In the genomic region with DNA sequence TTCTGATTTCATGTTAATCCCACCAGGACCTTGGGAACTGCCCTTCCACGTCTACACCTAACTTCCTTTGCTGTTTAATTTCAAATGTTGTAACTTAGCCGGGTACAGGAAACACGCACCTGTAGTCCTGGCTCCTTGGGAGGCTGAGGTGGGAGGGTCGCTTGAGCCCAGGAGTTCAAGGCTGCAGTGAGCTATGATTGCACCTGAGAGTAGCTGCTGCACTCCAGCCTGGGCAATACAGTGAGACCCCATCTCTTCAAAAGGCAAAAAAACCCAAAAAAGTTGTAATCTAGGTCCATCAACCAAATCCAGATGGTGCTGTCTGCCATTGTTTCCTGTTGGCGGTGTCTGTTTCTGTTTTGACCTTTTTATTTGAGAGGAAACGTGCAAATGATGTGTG, we compare ENCODE assay signal across 27 cellular contexts.
"Had no signal": no experiment of that assay in that cellular context is flagged by ENCODE, and none has a peak within 500 bp of the region (broad histone marks: within the 10 kb centered on the region; RNA-seq: fewer than 3 reads in every experiment).

No MANE protein-coding gene starts in this region.

- H3K27me3 ChIP-seq: cardiac muscle cell had no signal

- ATAC-seq: activated naive CD4-positive, alpha-beta T cell treated with anti-CD3 and anti-CD28 coated beads, Interleukin-2, amount 50 U/mL, for 72 hours; activated naive CD8-positive, alpha-beta T cell treated with anti-CD3 and anti-CD28 coated beads, Interleukin-2, amount 50 U/mL, for 24 hours; activated T-cell treated with anti-CD3 and anti-CD28 coated beads, Interleukin-2, amount 50 U/mL, for 4 hours had no signal

- H3K4me3 ChIP-seq: cardiac muscle cell had no signal

- FAIRE-seq: astrocyte, TTC549 had no signal

- H3K27ac Mint-ChIP-seq: activated CD4-positive, alpha-beta memory T cell treated with anti-CD3 and anti-CD28 coated beads for 36 hours; activated CD4-positive, alpha-beta T cell treated with anti-CD3 and anti-CD28 coated beads, Interleukin-2, amount 10 ng/mL, durations not matched to agents 7 days and 5 days; activated naive CD4-positive, alpha-beta T cell treated with anti-CD3 and anti-CD28 coated beads, Interleukin-2, amount 50 U/mL, for 72 hours; activated naive CD8-positive, alpha-beta T cell treated with anti-CD3 and anti-CD28 coated beads, Interleukin-2, amount 50 U/mL, for 24 hours; brain; T-helper 1 cell treated with Interleukin-12 subunit alpha and Interleukin-12 subunit beta and Interleukin-4 antibody, amounts not matched to agents 30 μg/mL and 1 μg/mL, for 36 hours had no signal

- H3K27me3 Mint-ChIP-seq: activated CD4-positive, alpha-beta memory T cell treated with anti-CD3 and anti-CD28 coated beads for 36 hours; activated CD4-positive, alpha-beta T cell treated with anti-CD3 and anti-CD28 coated beads, Interleukin-2, amount 10 ng/mL, durations not matched to agents 7 days and 5 days; activated naive CD8-positive, alpha-beta T cell treated with anti-CD3 and anti-CD28 coated beads, Interleukin-2, amount 50 U/mL, for 24 hours; brain had no signal

- DNase-seq: activated CD4-positive, alpha-beta memory T cell treated with anti-CD3 and anti-CD28 coated beads for 36 hours; activated CD4-positive, alpha-beta T cell treated with anti-CD3 and anti-CD28 coated beads, Interleukin-2, amount 10 ng/mL, durations not matched to agents 7 days and 5 days; activated CD4-positive, CD25-positive, alpha-beta regulatory T cell; activated CD8-positive, alpha-beta memory T cell treated with anti-CD3 and anti-CD28 coated beads for 24 hours; activated effector memory CD4-positive, alpha-beta T cell treated with anti-CD3 and anti-CD28 coated beads, Interleukin-2, amount 50 U/mL, for 16 hours; activated naive CD4-positive, alpha-beta T cell treated with Interleukin-2 at 50 U/mL for 16 hours; activated naive CD8-positive, alpha-beta T cell treated with anti-CD3 and anti-CD28 coated beads, Interleukin-2, amount 50 U/mL, for 24 hours; activated T-cell treated with anti-CD3 and anti-CD28 coated beads, Interleukin-2, amount 50 U/mL, for 4 hours; amniotic stem cell; MM.1S; NCI-H1105; NCI-H1436; NCI-H1694 treated with DMSO at 0.1 percent for 48 hours; NCI-H2029 treated with DMSO at 0.1 percent for 48 hours; NCI-H345; NCI-H510A treated with DMSO at 0.1 percent for 48 hours; NCI-H69; NK-92 treated with Interleukin-12 subunit alpha and Interleukin-12 subunit beta, amount 100 ng/mL, for 24 hours; PC-3; Right ventricle myocardium superior; T1000 had no signal

- H3K9me3 Mint-ChIP-seq: activated CD4-positive, alpha-beta memory T cell treated with anti-CD3 and anti-CD28 coated beads for 36 hours; activated CD4-positive, alpha-beta T cell treated with anti-CD3 and anti-CD28 coated beads, Interleukin-2, amount 10 ng/mL, durations not matched to agents 7 days and 5 days; activated naive CD4-positive, alpha-beta T cell treated with anti-CD3 and anti-CD28 coated beads, Interleukin-2, amount 50 U/mL, for 72 hours; activated naive CD8-positive, alpha-beta T cell treated with anti-CD3 and anti-CD28 coated beads, Interleukin-2, amount 50 U/mL, for 24 hours; activated T-cell treated with anti-CD3 and anti-CD28 coated beads, Interleukin-2, amount 50 U/mL, for 4 hours; brain; T-helper 1 cell treated with Interleukin-12 subunit alpha and Interleukin-12 subunit beta and Interleukin-4 antibody, amounts not matched to agents 30 μg/mL and 1 μg/mL, for 36 hours had no signal

- H3K27ac ChIP-seq: cardiac muscle cell had no signal

- H3K4me3 Mint-ChIP-seq: activated CD4-positive, alpha-beta memory T cell treated with anti-CD3 and anti-CD28 coated beads for 36 hours; activated CD4-positive, alpha-beta T cell treated with anti-CD3 and anti-CD28 coated beads, Interleukin-2, amount 10 ng/mL, durations not matched to agents 7 days and 5 days; activated naive CD8-positive, alpha-beta T cell treated with anti-CD3 and anti-CD28 coated beads, Interleukin-2, amount 50 U/mL, for 24 hours; activated T-cell treated with anti-CD3 and anti-CD28 coated beads, Interleukin-2, amount 50 U/mL, for 4 hours; brain; T-helper 1 cell treated with Interleukin-12 subunit alpha and Interleukin-12 subunit beta and Interleukin-4 antibody, amounts not matched to agents 30 μg/mL and 1 μg/mL, for 36 hours had no signal

- H3K36me3 Mint-ChIP-seq: activated naive CD4-positive, alpha-beta T cell treated with anti-CD3 and anti-CD28 coated beads, Interleukin-2, amount 50 U/mL, for 72 hours had no signal

- H3K4me1 Mint-ChIP-seq: activated CD4-positive, alpha-beta T cell treated with anti-CD3 and anti-CD28 coated beads, Interleukin-2, amount 10 ng/mL, durations not matched to agents 7 days and 5 days; brain had no signal
